26 cellular contexts compared by ENCODE assay signal in the genomic region with DNA sequence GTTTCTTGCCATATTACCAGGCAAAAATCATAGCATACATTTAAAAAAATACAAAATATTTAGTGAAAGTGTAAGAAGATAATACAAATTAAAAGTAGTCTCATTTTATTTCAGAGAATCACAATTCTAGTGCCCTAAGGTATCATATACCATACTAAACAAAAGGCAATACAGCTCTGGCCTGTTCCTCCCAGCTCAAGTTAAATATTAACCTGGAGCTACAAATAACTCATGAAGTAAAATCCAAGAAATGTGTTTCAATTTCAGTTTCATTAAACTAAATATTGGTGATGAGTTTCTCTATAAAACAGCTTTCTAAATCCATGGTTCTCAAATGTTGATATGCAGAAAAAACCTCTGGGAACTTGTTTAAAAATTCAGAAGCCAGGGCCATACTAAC.
DNase-seq lines count a peak whose midpoint lies in the region; ATAC-seq, FAIRE-seq and TF ChIP-seq lines count a peak whose summit lies in the region.
"Had no signal": no experiment of that assay in that cellular context is flagged by ENCODE, and none has a peak within 500 bp of the region (broad histone marks: within the 10 kb centered on the region; RNA-seq: fewer than 3 reads in every experiment).

No MANE protein-coding gene starts in this region.

- no peak overlapping the region for H3K27ac ChIP-seq in endothelial cell of umbilical vein (ENCODE audit: insufficient read depth, low read depth, low read length)
- H3K27ac ChIP-seq in prostate gland = no peak overlapping the region
- H3K27ac ChIP-seq: ascending aorta, lower lobe of right lung, psoas muscle, RWPE1, thyroid gland had no signal

- no peak overlapping the region for H3K4me2 ChIP-seq in endothelial cell of umbilical vein (ENCODE audit: insufficient read depth, low read length)
- H3K4me2 ChIP-seq: SK-N-SH had no signal

- H4K20me1 ChIP-seq in endothelial cell of umbilical vein (replicated peaks; ENCODE audit: control insufficient read depth, extremely low read depth, insufficient read depth, low read length) = no peaks in the 10 kb centered on the region

- POLR2A ChIA-PET in endothelial cell of umbilical vein (lab: Charles Lee) = no interaction called here

- peaks cover 2% of the 10 kb centered on the region for H3K4me1 Mint-ChIP-seq in activated T-helper 2 cell treated with anti-CD3 and anti-CD28 coated beads, Interferon-gamma antibody, Interleukin-2, Interleukin-4, amounts not matched to agents 10 μg/mL and 5 μg/mL and 100 μg/mL, durations not matched to agents 14 hours and 24 hours and 36 hours (ENCODE audit: low read depth)
- H3K4me1 Mint-ChIP-seq: activated naive CD4-positive, alpha-beta T cell treated with anti-CD3 and anti-CD28 coated beads, Interleukin-2, amount 10 ng/mL, durations not matched to agents 7 days and 5 days; stimulated activated effector memory CD8-positive, alpha-beta T cell treated with anti-CD3 and anti-CD28 coated beads, Interleukin-12 subunit alpha, Interleukin-12 subunit beta, amount 100 ng/mL, for 72 hours had no signal

- no peaks in the 10 kb centered on the region for H3K9me3 Mint-ChIP-seq in activated T-helper 2 cell treated with anti-CD3 and anti-CD28 coated beads, Interferon-gamma antibody, Interleukin-2, Interleukin-4, amounts not matched to agents 10 μg/mL and 5 μg/mL and 100 μg/mL, durations not matched to agents 14 hours and 24 hours and 36 hours
- H3K9me3 Mint-ChIP-seq: activated naive CD4-positive, alpha-beta T cell treated with anti-CD3 and anti-CD28 coated beads, Interleukin-2, amount 10 ng/mL, durations not matched to agents 7 days and 5 days; activated T-cell treated with anti-CD3 and anti-CD28 coated beads, Interleukin-2, amount 50 U/mL, for 4 hours; CD8-positive, alpha-beta T cell; stimulated activated effector memory CD8-positive, alpha-beta T cell treated with anti-CD3 and anti-CD28 coated beads, Interleukin-12 subunit alpha, Interleukin-12 subunit beta, amount 100 ng/mL, for 72 hours had no signal

- H3K27me3 Mint-ChIP-seq in activated T-helper 2 cell treated with anti-CD3 and anti-CD28 coated beads, Interferon-gamma antibody, Interleukin-2, Interleukin-4, amounts not matched to agents 10 μg/mL and 5 μg/mL and 100 μg/mL, durations not matched to agents 14 hours and 24 hours and 36 hours (ENCODE audit: low read depth) = no peaks in the 10 kb centered on the region
- H3K27me3 Mint-ChIP-seq: activated naive CD4-positive, alpha-beta T cell treated with anti-CD3 and anti-CD28 coated beads, Interleukin-2, amount 10 ng/mL, durations not matched to agents 7 days and 5 days had no signal

- peaks cover 20 to 27% of the 10 kb centered on the region in 2 experiments for H3K36me3 ChIP-seq in endothelial cell of umbilical vein (ENCODE audit: control insufficient read depth in 2 of 2, extremely low read depth in 1 of 2, insufficient read depth in 2 of 2, low read length in 2 of 2)
- no peaks in the 10 kb centered on the region for H3K36me3 ChIP-seq in mucosa of descending colon (ENCODE audit: low read depth)
- peaks cover 0 to 10% of the 10 kb centered on the region in 2 donors for H3K36me3 ChIP-seq in prostate gland

- no peak overlapping the region for H2AFZ ChIP-seq in endothelial cell of umbilical vein (ENCODE audit: low read depth, low read length)

- intact Hi-C loops in endothelial cell of umbilical vein (cut with micrococcal nuclease) (no loop called here), mucosa of descending colon (cut with DNase I, micrococcal nuclease) (no loop called here), prostate gland (cut with DNase I) (no loop called here)
- intact Hi-C loops in activated T-helper 2 cell treated with anti-CD3 and anti-CD28 coated beads, Interferon-gamma antibody, Interleukin-2, Interleukin-4, amounts not matched to agents 10 μg/mL and 5 μg/mL and 100 μg/mL, durations not matched to agents 14 hours and 24 hours and 36 hours (cut with micrococcal nuclease) = no loop called here

- TF ChIP-seq CTCF in GM13977 (IDR thresholded peaks at IDR 0.05; ENCODE audit: extremely low read depth, insufficient read depth, missing control alignments) (no peak), endothelial cell of umbilical vein (IDR thresholded peaks at IDR 0.05; ENCODE audit: extremely low read depth in 1 of 2, insufficient read depth in 1 of 2, low read depth in 1 of 2, low read length in 2 of 2) (no peak), mucosa of descending colon (IDR thresholded peaks at IDR 0.05) (no peak), prostate gland (IDR thresholded peaks at IDR 0.05) (no peak)

- BruUV-seq in endothelial cell of umbilical vein (replicated peaks; lab: Mats Ljungman, UMichigan) = no TSS peak

- ATAC-seq in mucosa of descending colon (peak; percentile 89), GM18511 (IDR thresholded peaks at IDR 0.05; ENCODE audit: unreplicated experiment) (no peak)
- ATAC-seq: activated T-cell treated with anti-CD3 and anti-CD28 coated beads, Interleukin-2, amount 50 U/mL, for 4 hours; CD8-positive, alpha-beta T cell; lower lobe of right lung; psoas muscle; stimulated activated effector memory CD8-positive, alpha-beta T cell treated with anti-CD3 and anti-CD28 coated beads, Interleukin-12 subunit alpha, Interleukin-12 subunit beta, amount 100 ng/mL, for 72 hours had no signal

- no peaks in the 10 kb centered on the region for H3K79me2 ChIP-seq in endothelial cell of umbilical vein (ENCODE audit: control insufficient read depth, insufficient read depth, low read length)

- no peaks in the 10 kb centered on the region for H3K27me3 ChIP-seq in endothelial cell of umbilical vein (ENCODE audit: control insufficient read depth in 2 of 2, insufficient read depth in 2 of 2, low read length in 2 of 2)
- H3K27me3 ChIP-seq in prostate gland (replicated peaks; ENCODE audit: insufficient read depth) = no peaks in the 10 kb centered on the region
- H3K27me3 ChIP-seq: ascending aorta, thyroid gland had no signal

- dilution Hi-C loops in endothelial cell of umbilical vein (cut with MboI; ENCODE audit: extremely low pct_ligation_motif_present, low sequenced_read_pairs) = no loop called here

- no peaks in the 10 kb centered on the region for H3K9me1 ChIP-seq in endothelial cell of umbilical vein (replicated peaks; ENCODE audit: control insufficient read depth, extremely low read depth, insufficient read depth, low read length)

- H3K4me3 Mint-ChIP-seq in activated T-helper 2 cell treated with anti-CD3 and anti-CD28 coated beads, Interferon-gamma antibody, Interleukin-2, Interleukin-4, amounts not matched to agents 10 μg/mL and 5 μg/mL and 100 μg/mL, durations not matched to agents 14 hours and 24 hours and 36 hours (ENCODE audit: low read depth) = no peak overlapping the region
- H3K4me3 Mint-ChIP-seq: activated naive CD4-positive, alpha-beta T cell treated with anti-CD3 and anti-CD28 coated beads, Interleukin-2, amount 10 ng/mL, durations not matched to agents 7 days and 5 days; activated T-cell treated with anti-CD3 and anti-CD28 coated beads, Interleukin-2, amount 50 U/mL, for 4 hours; CD8-positive, alpha-beta T cell; stimulated activated effector memory CD8-positive, alpha-beta T cell treated with anti-CD3 and anti-CD28 coated beads, Interleukin-12 subunit alpha, Interleukin-12 subunit beta, amount 100 ng/mL, for 72 hours had no signal

- CTCF ChIA-PET in endothelial cell of umbilical vein (lab: Charles Lee) = interaction anchor here (1.6 kb wide), 1 partner anchor 106 kb away, joined by 3 read pairs; no protein-coding TSS in a partner anchor

- H3K4me1 ChIP-seq in endothelial cell of umbilical vein (ENCODE audit: control insufficient read depth, extremely low read depth, insufficient read depth, low read length) (no peaks in the 10 kb centered on the region), mucosa of descending colon (ENCODE audit: low read depth) (peaks cover 14% of the 10 kb centered on the region), prostate gland (replicated peaks) (no peaks in the 10 kb centered on the region)
- H3K4me1 ChIP-seq: ascending aorta, lower lobe of right lung, psoas muscle had no signal

- TF ChIP-seq POLR2A in endothelial cell of umbilical vein (IDR thresholded peaks at IDR 0.05; ENCODE audit: low read depth, low read length) = no peak
- no peak for TF ChIP-seq POLR2A in prostate gland (IDR thresholded peaks at IDR 0.05)

- H3K4me3 ChIP-seq in endothelial cell of umbilical vein (replicated peaks in 1 of 3; ENCODE audit: insufficient read depth in 1 of 3, low read depth in 1 of 3, low read length in 3 of 3) (no peak overlapping the region), mucosa of descending colon (no peak overlapping the region), prostate gland (no peak overlapping the region)
- H3K4me3 ChIP-seq: ascending aorta, lower lobe of right lung, psoas muscle, thyroid gland had no signal

- H3K9ac ChIP-seq in endothelial cell of umbilical vein (replicated peaks; ENCODE audit: extremely low read depth, insufficient read depth, low read length) = no peak overlapping the region
- H3K9ac ChIP-seq: SK-N-SH had no signal

- peaks cover 78% of the 10 kb centered on the region for H3K36me3 Mint-ChIP-seq in activated T-helper 2 cell treated with anti-CD3 and anti-CD28 coated beads, Interferon-gamma antibody, Interleukin-2, Interleukin-4, amounts not matched to agents 10 μg/mL and 5 μg/mL and 100 μg/mL, durations not matched to agents 14 hours and 24 hours and 36 hours (ENCODE audit: low read depth)

- FAIRE-seq in endothelial cell of umbilical vein (lab: Jason Lieb, UNC) = peak; percentile 40

- peak; percentile 12 for DNase-seq in GM13977 (ENCODE audit: low spot score)
- DNase-seq in HuH-7 (ENCODE audit: low spot score) = peak; percentile 14
- no peak for DNase-seq in endothelial cell of umbilical vein (ENCODE audit: low read depth, low spot score)
- DNase-seq in mucosa of descending colon = no peak
- no peak for DNase-seq in activated T-helper 2 cell treated with anti-CD3 and anti-CD28 coated beads, Interferon-gamma antibody, Interleukin-2, Interleukin-4, amounts not matched to agents 10 μg/mL and 5 μg/mL and 100 μg/mL, durations not matched to agents 14 hours and 24 hours and 36 hours (ENCODE audit: low spot score)
- DNase-seq in prostate gland (ENCODE audit: low spot score) = no peak
- DNase-seq: activated CD4-positive, CD25-positive, alpha-beta regulatory T cell; activated CD8-positive, alpha-beta memory T cell treated with anti-CD3 and anti-CD28 coated beads for 24 hours; activated naive CD4-positive, alpha-beta T cell treated with anti-CD3 and anti-CD28 coated beads, Interleukin-2, amount 10 ng/mL, durations not matched to agents 7 days and 5 days; activated T-cell treated with anti-CD3 and anti-CD28 coated beads, Interleukin-2, amount 50 U/mL, for 4 hours; caudate nucleus; CD8-positive, alpha-beta T cell; GF-D8; KG1; lower lobe of right lung; MV-4-11; NCI-H1694; NCI-H2171 treated with DMSO at 0.1 percent for 48 hours; psoas muscle; SK-N-SH; stimulated activated CD4-positive, alpha-beta T cell treated with anti-CD3 and anti-CD28 coated beads, Interleukin-2, amount 100 ng/mL, for 24 hours; thyroid gland had no signal

- in situ Hi-C loops in GM13977 (cut with MboI; ENCODE audit: low pct_unique_long_range_greater_than_20kb, low sequenced_read_pairs, unreplicated experiment) = no loop called here

- H3K27ac Mint-ChIP-seq in activated T-helper 2 cell treated with anti-CD3 and anti-CD28 coated beads, Interferon-gamma antibody, Interleukin-2, Interleukin-4, amounts not matched to agents 10 μg/mL and 5 μg/mL and 100 μg/mL, durations not matched to agents 14 hours and 24 hours and 36 hours = no peak overlapping the region
- H3K27ac Mint-ChIP-seq: activated naive CD4-positive, alpha-beta T cell treated with anti-CD3 and anti-CD28 coated beads, Interleukin-2, amount 10 ng/mL, durations not matched to agents 7 days and 5 days; CD8-positive, alpha-beta T cell; stimulated activated effector memory CD8-positive, alpha-beta T cell treated with anti-CD3 and anti-CD28 coated beads, Interleukin-12 subunit alpha, Interleukin-12 subunit beta, amount 100 ng/mL, for 72 hours had no signal

- H3K9me3 ChIP-seq in endothelial cell of umbilical vein (replicated peaks; ENCODE audit: control insufficient read depth, insufficient read depth, low read length) (no peaks in the 10 kb centered on the region), mucosa of descending colon (no peaks in the 10 kb centered on the region), prostate gland (no peaks in the 10 kb centered on the region)
- H3K9me3 ChIP-seq: ascending aorta, lower lobe of right lung, psoas muscle, SK-N-SH, thyroid gland had no signal

Comparison
In these comparisons a context has a peak if more than half of its experiments do, and no peak if none do; other contexts are left out.
1. DNase-seq: peak in GM13977 (single experiment) and HuH-7 (single experiment); none in endothelial cell of umbilical vein (single experiment), mucosa of descending colon (0 of 3), activated T-helper 2 cell treated with anti-CD3 and anti-CD28 coated beads, Interferon-gamma antibody, Interleukin-2, Interleukin-4, amounts not matched to agents 10 μg/mL and 5 μg/mL and 100 μg/mL, durations not matched to agents 14 hours and 24 hours and 36 hours (single experiment) and prostate gland (single experiment).